24 cellular contexts compared by ENCODE assay signal in the genomic region with DNA sequence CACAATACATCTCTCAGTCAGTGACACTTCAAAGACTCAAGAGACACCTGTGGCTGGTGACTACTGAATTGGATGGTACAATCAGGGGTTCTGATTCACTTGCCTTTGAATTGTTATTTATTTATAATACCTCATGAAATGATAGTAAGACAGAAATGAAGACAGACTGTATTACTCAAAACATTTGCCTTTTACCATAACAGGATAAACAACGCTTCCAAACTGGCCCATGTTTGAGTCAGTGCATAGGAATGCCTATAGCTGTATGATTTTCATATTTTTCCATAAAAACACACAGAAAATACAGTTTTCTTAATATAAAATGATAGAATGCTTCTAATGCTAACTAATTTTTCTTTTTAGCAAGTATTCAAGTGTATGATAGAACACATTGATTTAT. TPM values are rescaled to one million over a fixed set of nuclear protein-coding genes. Genes with fewer than 3 reads are reported as not detected.
"Had no signal": no experiment of that assay in that cellular context is flagged by ENCODE, and none has a peak within 500 bp of the region (broad histone marks: within the 10 kb centered on the region; RNA-seq: fewer than 3 reads in every experiment).

No MANE protein-coding gene starts in this region.

- H3K4me1 ChIP-seq: lower lobe of right lung, psoas muscle, spleen, testis, tibial artery, upper lobe of left lung had no signal

- H3K27ac ChIP-seq: coronary artery, lower lobe of right lung, ovary, psoas muscle, sigmoid colon, skin epidermis, spleen, testis, tibial artery, upper lobe of left lung had no signal

- H3K27me3 ChIP-seq: ovary, sigmoid colon, testis, tibial artery, upper lobe of left lung had no signal

- DNase-seq: dermis blood vessel endothelial cell; effector memory CD8-positive, alpha-beta T cell; foreskin melanocyte; hypothalamus; immature natural killer cell; left ventricle myocardium superior; lower lobe of right lung; natural killer cell; occipital lobe; ovary; posterior cingulate gyrus; psoas muscle; right cardiac atrium; sigmoid colon; spleen; stimulated activated CD4-positive, alpha-beta T cell treated with anti-CD3 and anti-CD28 coated beads, Interleukin-4, amount 100 ng/mL, for 4 hours; stimulated activated naive CD8-positive, alpha-beta T cell treated with anti-CD3 and anti-CD28 coated beads, Interleukin-15, Interleukin-2, amounts not matched to agents 100 U/mL and 50 U/mL, for 24 hours; substantia nigra; testis; tibial artery; upper lobe of left lung had no signal

- H3K4me3 ChIP-seq: coronary artery, lower lobe of right lung, ovary, psoas muscle, sigmoid colon, skin epidermis, spleen, testis, tibial artery, upper lobe of left lung had no signal

- H3K36me3 ChIP-seq: lower lobe of right lung, ovary, sigmoid colon, spleen, tibial artery, upper lobe of left lung had no signal

- ATAC-seq: effector memory CD8-positive, alpha-beta T cell; left ventricle myocardium superior; lower lobe of right lung; natural killer cell; psoas muscle; right cardiac atrium; stimulated activated memory B cell treated with anti-CD40 and anti-IgM and Interleukin-4, amounts not matched to agents 10 μg/mL and 1 μg/mL and 100 μg/mL, for 72 hours; stimulated activated naive CD8-positive, alpha-beta T cell treated with anti-CD3 and anti-CD28 coated beads, Interleukin-15, Interleukin-2, amounts not matched to agents 100 U/mL and 50 U/mL, for 24 hours had no signal

- H3K9me3 ChIP-seq: lower lobe of right lung, ovary, psoas muscle, sigmoid colon, spleen, testis, tibial artery, upper lobe of left lung had no signal

RNA-seq across cellular contexts. Expression of a gene that starts 59.5 kb away (rescaled TPM):
- total RNA-seq: natural killer cell had no signal
- polyA plus RNA-seq: immature natural killer cell had no signal
